ENCODE assay signal across 1 cellular context in the genomic region with DNA sequence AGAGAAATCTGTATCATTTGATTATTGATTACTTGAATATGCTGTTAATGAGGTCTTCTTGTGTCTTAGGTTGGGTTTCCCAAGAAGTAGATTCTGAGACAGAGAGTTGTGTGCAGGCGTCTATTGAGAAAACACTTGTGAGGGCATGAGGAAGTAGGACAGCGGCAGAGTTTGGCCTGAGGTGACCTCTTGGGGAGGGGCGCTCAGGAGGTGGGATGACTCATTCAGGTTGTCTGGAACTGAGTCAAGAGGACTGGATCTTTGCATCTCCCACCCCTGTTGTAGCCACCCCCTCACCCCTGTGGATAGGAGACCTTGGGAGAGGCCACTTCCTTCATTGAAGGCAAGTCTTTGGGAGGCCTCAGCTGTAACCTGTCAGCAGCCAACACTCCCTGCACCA.
TF ChIP-seq lines count a peak whose summit lies in the region.

No MANE protein-coding gene starts in this region.

TF ChIP-seq in HEK293, 187 proteins besides CTCF, POLR2A, EP300 and RAD21 (continued from another document):
- TF ChIP-seq, protein P1, sequence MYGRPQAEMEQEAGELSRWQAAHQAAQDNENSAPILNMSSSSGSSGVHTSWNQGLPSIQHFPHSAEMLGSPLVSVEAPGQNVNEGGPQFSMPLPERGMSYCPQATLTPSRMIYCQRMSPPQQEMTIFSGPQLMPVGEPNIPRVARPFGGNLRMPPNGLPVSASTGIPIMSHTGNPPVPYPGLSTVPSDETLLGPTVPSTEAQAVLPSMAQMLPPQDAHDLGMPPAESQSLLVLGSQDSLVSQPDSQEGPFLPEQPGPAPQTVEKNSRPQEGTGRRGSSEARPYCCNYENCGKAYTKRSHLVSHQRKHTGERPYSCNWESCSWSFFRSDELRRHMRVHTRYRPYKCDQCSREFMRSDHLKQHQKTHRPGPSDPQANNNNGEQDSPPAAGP (tag by site-specific recombination; IDR thresholded peaks at IDR 0.05) = 0 out of 2 replicates have a peak, but pooled peaks have one; percentile 30
- no peak for TF ChIP-seq ZNF658 (tag by site-specific recombination; IDR thresholded peaks at IDR 0.05)
- peak; percentile 37; the same call in 1 of the 2 replicates for TF ChIP-seq ZIC2 (tag by site-specific recombination; IDR thresholded peaks at IDR 0.05)
- TF ChIP-seq EGR2 (tag by site-specific recombination; IDR thresholded peaks at IDR 0.05; ENCODE audit: low read depth) = peak; percentile 50; the same call in 1 of the 2 replicates
- TF ChIP-seq, protein P2, sequence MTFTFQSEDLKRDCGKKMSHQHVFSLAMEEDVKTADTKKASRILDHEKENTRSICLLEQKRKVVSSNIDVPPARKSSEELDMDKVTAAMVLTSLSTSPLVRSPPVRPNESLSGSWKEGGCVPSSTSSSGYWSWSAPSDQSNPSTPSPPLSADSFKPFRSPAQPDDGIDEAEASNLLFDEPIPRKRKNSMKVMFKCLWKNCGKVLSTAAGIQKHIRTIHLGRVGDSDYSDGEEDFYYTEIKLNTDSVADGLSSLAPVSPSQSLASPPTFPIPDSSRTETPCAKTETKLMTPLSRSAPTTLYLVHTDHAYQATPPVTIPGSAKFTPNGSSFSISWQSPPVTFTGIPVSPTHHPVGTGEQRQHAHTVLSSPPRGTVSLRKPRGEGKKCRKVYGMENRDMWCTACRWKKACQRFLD (tag by site-specific recombination; IDR thresholded peaks at IDR 0.05) = no peak
- TF ChIP-seq, protein P3, sequence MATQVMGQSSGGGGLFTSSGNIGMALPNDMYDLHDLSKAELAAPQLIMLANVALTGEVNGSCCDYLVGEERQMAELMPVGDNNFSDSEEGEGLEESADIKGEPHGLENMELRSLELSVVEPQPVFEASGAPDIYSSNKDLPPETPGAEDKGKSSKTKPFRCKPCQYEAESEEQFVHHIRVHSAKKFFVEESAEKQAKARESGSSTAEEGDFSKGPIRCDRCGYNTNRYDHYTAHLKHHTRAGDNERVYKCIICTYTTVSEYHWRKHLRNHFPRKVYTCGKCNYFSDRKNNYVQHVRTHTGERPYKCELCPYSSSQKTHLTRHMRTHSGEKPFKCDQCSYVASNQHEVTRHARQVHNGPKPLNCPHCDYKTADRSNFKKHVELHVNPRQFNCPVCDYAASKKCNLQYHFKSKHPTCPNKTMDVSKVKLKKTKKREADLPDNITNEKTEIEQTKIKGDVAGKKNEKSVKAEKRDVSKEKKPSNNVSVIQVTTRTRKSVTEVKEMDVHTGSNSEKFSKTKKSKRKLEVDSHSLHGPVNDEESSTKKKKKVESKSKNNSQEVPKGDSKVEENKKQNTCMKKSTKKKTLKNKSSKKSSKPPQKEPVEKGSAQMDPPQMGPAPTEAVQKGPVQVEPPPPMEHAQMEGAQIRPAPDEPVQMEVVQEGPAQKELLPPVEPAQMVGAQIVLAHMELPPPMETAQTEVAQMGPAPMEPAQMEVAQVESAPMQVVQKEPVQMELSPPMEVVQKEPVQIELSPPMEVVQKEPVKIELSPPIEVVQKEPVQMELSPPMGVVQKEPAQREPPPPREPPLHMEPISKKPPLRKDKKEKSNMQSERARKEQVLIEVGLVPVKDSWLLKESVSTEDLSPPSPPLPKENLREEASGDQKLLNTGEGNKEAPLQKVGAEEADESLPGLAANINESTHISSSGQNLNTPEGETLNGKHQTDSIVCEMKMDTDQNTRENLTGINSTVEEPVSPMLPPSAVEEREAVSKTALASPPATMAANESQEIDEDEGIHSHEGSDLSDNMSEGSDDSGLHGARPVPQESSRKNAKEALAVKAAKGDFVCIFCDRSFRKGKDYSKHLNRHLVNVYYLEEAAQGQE (tag by site-specific recombination; IDR thresholded peaks at IDR 0.05) = peak; percentile 76
- peak; percentile 58; the same call in 1 of the 2 replicates for TF ChIP-seq GLIS1 (tag by site-specific recombination; IDR thresholded peaks at IDR 0.05)
- TF ChIP-seq ZFHX2 (tag by site-specific recombination; conservative IDR thresholded peaks at IDR 0.05) = peak; percentile 46
